15 cellular contexts compared by ENCODE assay signal in genomic region chr3:14513566-14514322, GRCh38. TPM values are rescaled to one million over a fixed set of nuclear protein-coding genes. Genes with fewer than 3 reads are reported as not detected.
"Had no signal": no experiment of that assay in that cellular context is flagged by ENCODE, and none has a peak within 500 bp of the region (broad histone marks: within the 10 kb centered on the region; RNA-seq: fewer than 3 reads in every experiment).

No MANE protein-coding gene starts in this region.

- H3K27me3 Mint-ChIP-seq: activated T-helper 17 cell treated with anti-CD3 and anti-CD28 coated beads, Interleukin-2, amount 50 U/mL, for 72 hours had no signal

- H3K9me3 Mint-ChIP-seq: activated T-helper 17 cell treated with anti-CD3 and anti-CD28 coated beads, Interleukin-2, amount 50 U/mL, for 72 hours had no signal

- H3K27ac Mint-ChIP-seq: activated T-helper 17 cell treated with anti-CD3 and anti-CD28 coated beads, Interleukin-2, amount 50 U/mL, for 72 hours had no signal

- H3K27me3 ChIP-seq: cardiac muscle cell, foreskin keratinocyte, tibial nerve had no signal

- DNase-seq: activated CD4-positive, alpha-beta T cell treated with anti-CD3 and anti-CD28 coated beads for 4 hours; activated naive CD4-positive, alpha-beta T cell treated with anti-CD3 and anti-CD28 coated beads, Interleukin-2, amount 50 U/mL, for 16 hours; left colon; retina; stimulated activated CD4-positive, alpha-beta T cell treated with anti-CD3 and anti-CD28 coated beads, Interleukin-4, amount 100 ng/mL, for 24 hours; stimulated activated naive CD4-positive, alpha-beta T cell; T-helper 1 cell; T1000 had no signal

- H3K4me3 ChIP-seq: cardiac muscle cell, skin epidermis, tibial nerve had no signal

- H3K4me3 Mint-ChIP-seq: activated T-helper 17 cell treated with anti-CD3 and anti-CD28 coated beads, Interleukin-2, amount 50 U/mL, for 72 hours had no signal

- H3K4me1 Mint-ChIP-seq: activated T-helper 17 cell treated with anti-CD3 and anti-CD28 coated beads, Interleukin-2, amount 50 U/mL, for 72 hours had no signal

- ATAC-seq: activated T-helper 17 cell treated with anti-CD3 and anti-CD28 coated beads, Interleukin-2, amount 50 U/mL, for 72 hours; left colon; SK-N-SH treated with all-trans-retinoic acid at 6 μM for 48 hours had no signal

- H3K27ac ChIP-seq: cardiac muscle cell, foreskin keratinocyte, skin epidermis, tibial nerve had no signal

- H3K9me3 ChIP-seq: tibial nerve had no signal

- H3K36me3 ChIP-seq: cardiac muscle cell, tibial nerve had no signal

RNA-seq across cellular contexts. Expression of gene GRIP2, which starts 26.4 kb away (rescaled TPM):
- total RNA-seq: lung microvascular endothelial cell had no signal
- polyA plus RNA-seq: cardiac muscle cell had no signal
